33 cellular contexts compared by ENCODE assay signal in the genomic region with DNA sequence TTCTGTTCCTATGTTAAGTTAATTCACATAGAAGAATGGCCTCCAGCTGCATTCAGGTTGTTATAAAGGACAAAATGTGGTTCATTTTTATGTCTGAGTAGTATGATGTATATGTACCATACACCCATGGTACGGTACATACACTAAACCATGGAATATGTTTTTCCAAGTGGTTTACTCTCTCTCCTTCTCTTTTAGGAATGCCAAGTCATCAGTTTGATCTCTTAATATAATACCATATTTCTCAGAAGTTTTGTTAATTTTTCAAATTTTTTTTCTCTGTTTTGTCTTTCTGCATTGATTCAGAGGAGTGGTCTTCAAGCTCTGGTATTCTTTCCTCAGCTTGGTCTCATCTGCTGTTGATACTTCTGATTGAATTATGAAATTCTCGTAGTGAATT.
"Had no signal": no experiment of that assay in that cellular context is flagged by ENCODE, and none has a peak within 500 bp of the region (broad histone marks: within the 10 kb centered on the region; RNA-seq: fewer than 3 reads in every experiment).

No MANE protein-coding gene starts in this region.

- H3K36me3 ChIP-seq: adrenal gland, brain microvascular endothelial cell, breast epithelium had no signal

- H3K27me3 ChIP-seq: adrenal gland, body of pancreas, brain microvascular endothelial cell, breast epithelium had no signal

- ATAC-seq: activated CD8-positive, alpha-beta T cell treated with anti-CD3 and anti-CD28 coated beads for 36 hours; activated naive CD4-positive, alpha-beta T cell treated with anti-CD3 and anti-CD28 coated beads, Interleukin-2, amount 50 U/mL, for 72 hours; activated T-cell treated with anti-CD3 and anti-CD28 coated beads, Interleukin-2, amount 50 U/mL, for 4 hours; activated T-cell treated with anti-CD3 and anti-CD28 coated beads, Interleukin-2, amount 50 U/mL, for 72 hours; activated T-helper 17 cell treated with anti-CD3 and anti-CD28 coated beads, Interleukin-2, amount 50 U/mL, for 72 hours; body of pancreas had no signal

- H3K27ac ChIP-seq: adrenal gland, body of pancreas, brain microvascular endothelial cell, breast epithelium, VCaP had no signal

- FAIRE-seq: astrocyte, TTC549 had no signal

- DNase-seq: activated B cell treated with CpG ODN at 0.5 μM for 24 hours; activated CD4-positive, alpha-beta memory T cell treated with anti-CD3 and anti-CD28 coated beads for 36 hours; activated CD4-positive, alpha-beta T cell treated with anti-CD3 and anti-CD28 coated beads for 4 hours; activated CD4-positive, alpha-beta T cell treated with anti-CD3 and anti-CD28 coated beads, Interleukin-2, amount 10 ng/mL, durations not matched to agents 24 days and 14 days; activated CD4-positive, alpha-beta T cell treated with anti-CD3 and anti-CD28 coated beads, Interleukin-2, amount 50 U/mL, for 1 hour; activated CD4-positive, alpha-beta T cell treated with anti-CD3 and anti-CD28 coated beads, Interleukin-2, amount 50 U/mL, for 4 hours; activated CD4-positive, CD25-positive, alpha-beta regulatory T cell treated with anti-CD3 and anti-CD28 coated beads, Interleukin-2, amount 50 U/mL, for 72 hours; activated CD8-positive, alpha-beta memory T cell treated with anti-CD3 and anti-CD28 coated beads, Interleukin-2, amount 50 U/mL, for 4 hours; activated CD8-positive, alpha-beta T cell treated with anti-CD3 and anti-CD28 coated beads for 36 hours; activated effector memory CD4-positive, alpha-beta T cell treated with anti-CD3 and anti-CD28 coated beads, Interleukin-2, amount 50 U/mL, for 16 hours; activated gamma-delta T cell treated with Interleukin-2 at 50 U/mL for 16 hours; activated naive CD4-positive, alpha-beta T cell; activated naive CD4-positive, alpha-beta T cell treated with anti-CD3 and anti-CD28 coated beads for 36 hours; activated naive CD4-positive, alpha-beta T cell treated with anti-CD3 and anti-CD28 coated beads, Interleukin-2, amount 50 U/mL, for 16 hours; activated naive CD8-positive, alpha-beta T cell treated with anti-CD3 and anti-CD28 coated beads for 36 hours; activated T-cell treated with anti-CD3 and anti-CD28 coated beads for 4 hours; activated T-cell treated with anti-CD3 and anti-CD28 coated beads, Interleukin-2, amount 50 U/mL, for 1 hour; activated T-cell treated with anti-CD3 and anti-CD28 coated beads, Interleukin-2, amount 50 U/mL, for 4 hours; activated T-cell treated with anti-CD3 and anti-CD28 coated beads, Interleukin-2, amount 50 U/mL, for 72 hours; adrenal gland; amniotic stem cell; aorta; body of pancreas; brain microvascular endothelial cell; central memory CD4-positive, alpha-beta T cell; T-helper 2 cell; T-helper 9 cell had no signal

- H3K9me3 ChIP-seq: adrenal gland, body of pancreas, breast epithelium had no signal

- H3K4me1 ChIP-seq: adrenal gland, body of pancreas, breast epithelium had no signal

- H3K4me3 ChIP-seq: adrenal gland, body of pancreas, breast epithelium had no signal
